Comparison of ENCODE assay signal across 36 cellular contexts in genomic region chr2:215942194-215942593, GRCh38.
"Had no signal": no experiment of that assay in that cellular context is flagged by ENCODE, and none has a peak within 500 bp of the region (broad histone marks: within the 10 kb centered on the region; RNA-seq: fewer than 3 reads in every experiment).

No MANE protein-coding gene starts in this region.

- H3K4me1 Mint-ChIP-seq: activated CD4-positive, alpha-beta T cell treated with anti-CD3 and anti-CD28 coated beads for 36 hours; activated CD4-positive, alpha-beta T cell treated with anti-CD3 and anti-CD28 coated beads, Interleukin-2, amount 10 ng/mL, durations not matched to agents 24 days and 14 days; activated CD8-positive, alpha-beta memory T cell treated with anti-CD3 and anti-CD28 coated beads, Interleukin-2, amount 10 ng/mL, durations not matched to agents 7 days and 5 days; activated naive CD4-positive, alpha-beta T cell treated with anti-CD3 and anti-CD28 coated beads, Interleukin-2, amount 50 U/mL, for 24 hours; activated naive CD8-positive, alpha-beta T cell treated with anti-CD3 and anti-CD28 coated beads for 36 hours; activated naive CD8-positive, alpha-beta T cell treated with anti-CD3 and anti-CD28 coated beads, Interleukin-2, amount 50 U/mL, for 24 hours; T-helper 17 cell had no signal

- DNase-seq: activated CD4-positive, alpha-beta memory T cell treated with anti-CD3 and anti-CD28 coated beads for 36 hours; activated CD4-positive, alpha-beta T cell treated with anti-CD3 and anti-CD28 coated beads for 36 hours; activated CD4-positive, alpha-beta T cell treated with anti-CD3 and anti-CD28 coated beads, Interleukin-2, amount 10 ng/mL, durations not matched to agents 24 days and 14 days; activated CD4-positive, CD25-positive, alpha-beta regulatory T cell; activated CD4-positive, CD25-positive, alpha-beta regulatory T cell treated with anti-CD3 and anti-CD28 coated beads, Interleukin-2, amount 50 U/mL, for 72 hours; activated CD8-positive, alpha-beta memory T cell treated with anti-CD3 and anti-CD28 coated beads, Interleukin-2, amount 10 ng/mL, durations not matched to agents 7 days and 5 days; activated CD8-positive, alpha-beta memory T cell treated with anti-CD3 and anti-CD28 coated beads, Interleukin-2, amount 50 U/mL, for 4 hours; activated CD8-positive, alpha-beta T cell treated with anti-CD3 and anti-CD28 coated beads, Interleukin-2, amount 10 ng/mL, durations not matched to agents 7 days and 5 days; activated effector memory CD4-positive, alpha-beta T cell treated with anti-CD3 and anti-CD28 coated beads, Interleukin-2, amount 50 U/mL, for 16 hours; activated naive CD4-positive, alpha-beta T cell treated with anti-CD3 and anti-CD28 coated beads for 36 hours; activated naive CD8-positive, alpha-beta T cell treated with anti-CD3 and anti-CD28 coated beads for 36 hours; activated naive CD8-positive, alpha-beta T cell treated with anti-CD3 and anti-CD28 coated beads, Interleukin-2, amount 50 U/mL, for 24 hours; activated T-cell treated with anti-CD3 and anti-CD28 coated beads, Interleukin-2, amount 50 U/mL, for 1 hour; activated T-cell treated with anti-CD3 and anti-CD28 coated beads, Interleukin-2, amount 50 U/mL, for 48 hours; adrenal gland; amygdala; aorta; body of pancreas; caudate nucleus; cortex of kidney; dermis blood vessel endothelial cell; effector CD4-positive, alpha-beta T cell; effector memory CD8-positive, alpha-beta T cell; esophagus squamous epithelium; foreskin melanocyte; heart right ventricle; T-helper 1 cell; T-helper 17 cell; T1000 had no signal

- H3K36me3 ChIP-seq: adrenal gland had no signal

- H3K27ac Mint-ChIP-seq: activated CD4-positive, alpha-beta memory T cell treated with anti-CD3 and anti-CD28 coated beads for 36 hours; activated CD4-positive, alpha-beta T cell treated with anti-CD3 and anti-CD28 coated beads for 36 hours; activated CD4-positive, alpha-beta T cell treated with anti-CD3 and anti-CD28 coated beads, Interleukin-2, amount 10 ng/mL, durations not matched to agents 24 days and 14 days; activated CD8-positive, alpha-beta memory T cell treated with anti-CD3 and anti-CD28 coated beads, Interleukin-2, amount 10 ng/mL, durations not matched to agents 7 days and 5 days; activated CD8-positive, alpha-beta T cell treated with anti-CD3 and anti-CD28 coated beads, Interleukin-2, amount 10 ng/mL, durations not matched to agents 7 days and 5 days; activated naive CD4-positive, alpha-beta T cell treated with anti-CD3 and anti-CD28 coated beads for 36 hours; activated naive CD4-positive, alpha-beta T cell treated with anti-CD3 and anti-CD28 coated beads, Interleukin-2, amount 50 U/mL, for 24 hours; activated naive CD8-positive, alpha-beta T cell treated with anti-CD3 and anti-CD28 coated beads for 36 hours; activated naive CD8-positive, alpha-beta T cell treated with anti-CD3 and anti-CD28 coated beads, Interleukin-2, amount 50 U/mL, for 24 hours; activated T-helper 1 cell treated with anti-CD3 and anti-CD28 coated beads, Interleukin-12 subunit alpha, Interleukin-12 subunit beta, Interleukin-2, Interleukin-4 antibody, amounts not matched to agents 30 ng/mL and 10 ng/mL and 1 ng/mL, durations not matched to agents 14 hours and 24 hours and 36 hours; activated T-helper 2 cell treated with anti-CD3 and anti-CD28 coated beads, Interferon-gamma antibody, Interleukin-2, Interleukin-4, amounts not matched to agents 10 μg/mL and 5 μg/mL and 100 μg/mL, durations not matched to agents 14 hours and 24 hours and 36 hours; effector memory CD8-positive, alpha-beta T cell; T-helper 17 cell; T-helper 2 cell treated with Interferon-gamma antibody and Interleukin-4, amounts not matched to agents 5 μg/mL and 100 μg/mL, for 36 hours had no signal

- H3K4me3 ChIP-seq: adrenal gland, body of pancreas, esophagus squamous epithelium, gastroesophageal sphincter, heart right ventricle had no signal

- H3K4me1 ChIP-seq: adrenal gland, body of pancreas, gastroesophageal sphincter, heart right ventricle had no signal

- H3K27me3 ChIP-seq: adrenal gland, body of pancreas, esophagus squamous epithelium, gastroesophageal sphincter, heart right ventricle had no signal

- ATAC-seq: activated CD4-positive, alpha-beta T cell treated with anti-CD3 and anti-CD28 coated beads for 36 hours; activated CD8-positive, alpha-beta memory T cell treated with anti-CD3 and anti-CD28 coated beads, Interleukin-2, amount 10 ng/mL, durations not matched to agents 7 days and 5 days; activated CD8-positive, alpha-beta T cell treated with anti-CD3 and anti-CD28 coated beads, Interleukin-2, amount 10 ng/mL, durations not matched to agents 7 days and 5 days; activated naive CD8-positive, alpha-beta T cell treated with anti-CD3 and anti-CD28 coated beads, Interleukin-2, amount 50 U/mL, for 24 hours; body of pancreas; effector memory CD8-positive, alpha-beta T cell; gastroesophageal sphincter; heart right ventricle; T-helper 17 cell had no signal

- H3K4me3 Mint-ChIP-seq: activated CD4-positive, alpha-beta memory T cell treated with anti-CD3 and anti-CD28 coated beads for 36 hours; activated CD4-positive, alpha-beta T cell treated with anti-CD3 and anti-CD28 coated beads for 36 hours; activated CD4-positive, alpha-beta T cell treated with anti-CD3 and anti-CD28 coated beads, Interleukin-2, amount 10 ng/mL, durations not matched to agents 24 days and 14 days; activated CD8-positive, alpha-beta memory T cell treated with anti-CD3 and anti-CD28 coated beads, Interleukin-2, amount 10 ng/mL, durations not matched to agents 7 days and 5 days; activated CD8-positive, alpha-beta T cell treated with anti-CD3 and anti-CD28 coated beads, Interleukin-2, amount 10 ng/mL, durations not matched to agents 7 days and 5 days; activated naive CD4-positive, alpha-beta T cell treated with anti-CD3 and anti-CD28 coated beads for 36 hours; activated naive CD4-positive, alpha-beta T cell treated with anti-CD3 and anti-CD28 coated beads, Interleukin-2, amount 50 U/mL, for 24 hours; activated naive CD8-positive, alpha-beta T cell treated with anti-CD3 and anti-CD28 coated beads for 36 hours; activated naive CD8-positive, alpha-beta T cell treated with anti-CD3 and anti-CD28 coated beads, Interleukin-2, amount 50 U/mL, for 24 hours; activated T-helper 1 cell treated with anti-CD3 and anti-CD28 coated beads, Interleukin-12 subunit alpha, Interleukin-12 subunit beta, Interleukin-2, Interleukin-4 antibody, amounts not matched to agents 30 ng/mL and 10 ng/mL and 1 ng/mL, durations not matched to agents 14 hours and 24 hours and 36 hours; effector memory CD8-positive, alpha-beta T cell; T-helper 17 cell; T-helper 2 cell treated with Interferon-gamma antibody and Interleukin-4, amounts not matched to agents 5 μg/mL and 100 μg/mL, for 36 hours had no signal

- H3K9me3 Mint-ChIP-seq: activated CD4-positive, alpha-beta memory T cell treated with anti-CD3 and anti-CD28 coated beads for 36 hours; activated CD4-positive, alpha-beta T cell treated with anti-CD3 and anti-CD28 coated beads, Interleukin-2, amount 10 ng/mL, durations not matched to agents 24 days and 14 days; activated naive CD4-positive, alpha-beta T cell treated with anti-CD3 and anti-CD28 coated beads for 36 hours; activated naive CD4-positive, alpha-beta T cell treated with anti-CD3 and anti-CD28 coated beads, Interleukin-2, amount 50 U/mL, for 24 hours; activated naive CD8-positive, alpha-beta T cell treated with anti-CD3 and anti-CD28 coated beads for 36 hours; activated naive CD8-positive, alpha-beta T cell treated with anti-CD3 and anti-CD28 coated beads, Interleukin-2, amount 50 U/mL, for 24 hours; activated T-helper 1 cell treated with anti-CD3 and anti-CD28 coated beads, Interleukin-12 subunit alpha, Interleukin-12 subunit beta, Interleukin-2, Interleukin-4 antibody, amounts not matched to agents 30 ng/mL and 10 ng/mL and 1 ng/mL, durations not matched to agents 14 hours and 24 hours and 36 hours; activated T-helper 2 cell treated with anti-CD3 and anti-CD28 coated beads, Interferon-gamma antibody, Interleukin-2, Interleukin-4, amounts not matched to agents 10 μg/mL and 5 μg/mL and 100 μg/mL, durations not matched to agents 14 hours and 24 hours and 36 hours; effector memory CD8-positive, alpha-beta T cell; T-helper 2 cell treated with Interferon-gamma antibody and Interleukin-4, amounts not matched to agents 5 μg/mL and 100 μg/mL, for 36 hours had no signal

- H3K27ac ChIP-seq: adrenal gland, body of pancreas, epithelial cell of prostate, esophagus squamous epithelium, gastroesophageal sphincter, heart right ventricle, VCaP had no signal

- H3K9me3 ChIP-seq: adrenal gland, body of pancreas, esophagus squamous epithelium, gastroesophageal sphincter, heart right ventricle had no signal

- H3K27me3 Mint-ChIP-seq: activated CD4-positive, alpha-beta memory T cell treated with anti-CD3 and anti-CD28 coated beads for 36 hours; activated CD4-positive, alpha-beta T cell treated with anti-CD3 and anti-CD28 coated beads for 36 hours; activated CD4-positive, alpha-beta T cell treated with anti-CD3 and anti-CD28 coated beads, Interleukin-2, amount 10 ng/mL, durations not matched to agents 24 days and 14 days; activated CD8-positive, alpha-beta memory T cell treated with anti-CD3 and anti-CD28 coated beads, Interleukin-2, amount 10 ng/mL, durations not matched to agents 7 days and 5 days; activated naive CD4-positive, alpha-beta T cell treated with anti-CD3 and anti-CD28 coated beads, Interleukin-2, amount 50 U/mL, for 24 hours; activated naive CD8-positive, alpha-beta T cell treated with anti-CD3 and anti-CD28 coated beads for 36 hours; activated naive CD8-positive, alpha-beta T cell treated with anti-CD3 and anti-CD28 coated beads, Interleukin-2, amount 50 U/mL, for 24 hours; effector memory CD8-positive, alpha-beta T cell; T-helper 17 cell had no signal
